8 cellular contexts compared by ENCODE assay signal in genomic region chr14:71050227-71050823, GRCh38.
A peak's percentile ranks its signal among the peaks of the same experiment; 100 is the strongest.
DNase-seq lines count a peak whose midpoint lies in the region; TF ChIP-seq lines count a peak whose summit lies in the region.
"Had no signal": no experiment of that assay in that cellular context is flagged by ENCODE, and none has a peak within 500 bp of the region (broad histone marks: within the 10 kb centered on the region; RNA-seq: fewer than 3 reads in every experiment).

No MANE protein-coding gene starts in this region.

- H3K4me1 ChIP-seq in DOHH2 (ENCODE audit: control insufficient read depth, low read length) (no peaks in the 10 kb centered on the region), mammary epithelial cell (ENCODE audit: insufficient read depth, low read length) (no peaks in the 10 kb centered on the region)

- no peak overlapping the region for H3K4me3 ChIP-seq in DOHH2 (ENCODE audit: low read length)
- no peak overlapping the region for H3K4me3 ChIP-seq in mammary epithelial cell (replicated peaks in 1 of 3; ENCODE audit: insufficient read depth in 1 of 3, low read depth in 2 of 3, low read length in 3 of 3)

- TF ChIP-seq CTCF in DOHH2 (IDR thresholded peaks at IDR 0.05; ENCODE audit: low read depth, low read length, poor library complexity, severe bottlenecking) (peak; percentile 41), mammary epithelial cell (conservative IDR thresholded peaks at IDR 0.05 in 1 of 2, IDR thresholded peaks at IDR 0.05 in 1 of 2; ENCODE audit: extremely low read depth in 1 of 2, insufficient read depth in 1 of 2, low read depth in 1 of 2, low read length in 2 of 2) (peak; percentile 39 to 48), nephron progenitor cell (IDR thresholded peaks at IDR 0.05) (peak; percentile 35)

- no peak overlapping the region for H3K27ac Mint-ChIP-seq in nephron progenitor cell
- H3K27ac Mint-ChIP-seq: stimulated activated memory B cell treated with anti-CD40 and anti-IgM and Interleukin-4, amounts not matched to agents 10 μg/mL and 1 μg/mL and 100 μg/mL, for 72 hours had no signal

- H3K9me3 ChIP-seq in DOHH2 (ENCODE audit: control insufficient read depth, insufficient read depth, low read length) (no peaks in the 10 kb centered on the region), mammary epithelial cell (replicated peaks; ENCODE audit: insufficient read depth, low read length) (no peaks in the 10 kb centered on the region)

- H3K4me2 ChIP-seq in DOHH2 (ENCODE audit: low read length) (no peak overlapping the region), mammary epithelial cell (ENCODE audit: insufficient read depth, low read depth, low read length) (no peak overlapping the region)

- no peak overlapping the region for H3K4me3 Mint-ChIP-seq in nephron progenitor cell
- H3K4me3 Mint-ChIP-seq: stimulated activated memory B cell treated with anti-CD40 and anti-IgM and Interleukin-4, amounts not matched to agents 10 μg/mL and 1 μg/mL and 100 μg/mL, for 72 hours had no signal

- no peaks in the 10 kb centered on the region for H3F3A ChIP-seq in DOHH2 (ENCODE audit: control insufficient read depth, insufficient read depth)

- dilution Hi-C loops in mammary epithelial cell (cut with HindIII; ENCODE audit: low sequenced_read_pairs) = no loop called here

- CTCF ChIA-PET in mammary epithelial cell (lab: Charles Lee; ENCODE audit: low non-redundant PET) = interaction anchor here (0.7 kb wide), 1 partner anchor 35 kb away, joined by 3 read pairs; no protein-coding TSS in a partner anchor

- H3K36me3 ChIP-seq in DOHH2 (ENCODE audit: control insufficient read depth, low read length) (peaks cover 28% of the 10 kb centered on the region), mammary epithelial cell (ENCODE audit: insufficient read depth, low read length) (peaks cover 14% of the 10 kb centered on the region)

- BruUV-seq in mammary epithelial cell (replicated peaks; lab: Mats Ljungman, UMichigan) = no TSS peak

- H3K9me3 Mint-ChIP-seq in nephron progenitor cell = no peaks in the 10 kb centered on the region
- H3K9me3 Mint-ChIP-seq: stimulated activated memory B cell treated with anti-CD40 and anti-IgM and Interleukin-4, amounts not matched to agents 10 μg/mL and 1 μg/mL and 100 μg/mL, for 72 hours had no signal

- no peak overlapping the region for H3K27ac ChIP-seq in DOHH2 (ENCODE audit: low read depth, low read length)
- H3K27ac ChIP-seq in mammary epithelial cell (ENCODE audit: insufficient read depth, low read depth, low read length) = no peak overlapping the region

- no peaks in the 10 kb centered on the region for H4K20me1 ChIP-seq in DOHH2 (ENCODE audit: control insufficient read depth, insufficient read depth, low read depth, low read length)
- no peaks in the 10 kb centered on the region for H4K20me1 ChIP-seq in mammary epithelial cell (ENCODE audit: insufficient read depth, low read length)

- H2AFZ ChIP-seq in mammary epithelial cell (ENCODE audit: low read depth, low read length) = no peak overlapping the region

- no peaks in the 10 kb centered on the region for H3K27me3 Mint-ChIP-seq in nephron progenitor cell (ENCODE audit: low read depth, poor library complexity)
- H3K27me3 Mint-ChIP-seq: stimulated activated memory B cell treated with anti-CD40 and anti-IgM and Interleukin-4, amounts not matched to agents 10 μg/mL and 1 μg/mL and 100 μg/mL, for 72 hours had no signal

- intact Hi-C loops in mammary epithelial cell (cut with micrococcal nuclease) = loop anchor here (5.0 kb wide), 1 partner anchor 807 kb away; no protein-coding TSS in a partner anchor

- H3K9ac ChIP-seq in mammary epithelial cell (ENCODE audit: insufficient read depth, low read length) = no peak overlapping the region

- 100% methylated on average over 2 of the region's 2 CpGs for WGBS in mammary epithelial cell (ENCODE audit: low coverage, missing lambda C conversion rate)

- H3K4me1 Mint-ChIP-seq in nephron progenitor cell = no peaks in the 10 kb centered on the region

- peaks cover 47% of the 10 kb centered on the region for H3K36me3 Mint-ChIP-seq in nephron progenitor cell (ENCODE audit: low read depth)

- no peaks in the 10 kb centered on the region for H3K9me2 ChIP-seq in DOHH2 (replicated peaks; ENCODE audit: control insufficient read depth, low read length)

- H3K79me2 ChIP-seq in DOHH2 (ENCODE audit: control insufficient read depth, low read length) (no peaks in the 10 kb centered on the region), mammary epithelial cell (ENCODE audit: insufficient read depth, low read length) (no peaks in the 10 kb centered on the region)

- in situ Hi-C loops in mammary epithelial cell (cut with MboI; ENCODE audit: low sequenced_read_pairs in 2 of 2) = no loop called here

- H3K27me3 ChIP-seq in DOHH2 (ENCODE audit: control insufficient read depth, low read length) (no peaks in the 10 kb centered on the region), mammary epithelial cell (ENCODE audit: insufficient read depth, low read length) (no peaks in the 10 kb centered on the region)

- peak; percentile 27 for DNase-seq in LHCN-M2 (ENCODE audit: low read depth)
- no peak for DNase-seq in mammary epithelial cell
- no peak for DNase-seq in nephron progenitor cell
- no peak for DNase-seq in NCI-H1417 treated with DMSO at 0.1 percent for 48 hours (lab: John Stamatoyannopoulos, UW)
- DNase-seq in GM03348 (ENCODE audit: low spot score) = no peak
- no peak for DNase-seq in NCI-H1930 (lab: John Stamatoyannopoulos, UW)
